3 cellular contexts compared by ENCODE assay signal in the genomic region with DNA sequence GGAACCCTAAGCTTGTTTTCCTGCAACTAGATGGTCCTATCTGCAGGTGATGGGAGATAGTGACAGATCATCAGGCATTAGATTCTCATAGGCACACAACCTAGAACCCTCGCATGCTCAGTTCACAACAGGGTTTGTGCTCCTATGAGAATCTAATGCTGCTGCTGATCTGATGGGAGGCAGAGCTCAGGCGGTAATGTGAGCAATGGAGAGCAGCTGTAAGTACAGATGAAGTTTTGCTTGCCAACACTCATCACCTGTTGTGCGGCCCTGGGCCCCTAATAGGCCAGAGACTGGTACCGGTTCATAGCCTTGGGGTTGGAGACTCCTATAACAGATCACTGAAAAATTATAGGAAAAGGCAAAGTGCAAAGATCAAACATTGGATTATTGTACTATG.
"Had no signal": no experiment of that assay in that cellular context is flagged by ENCODE, and none has a peak within 500 bp of the region (broad histone marks: within the 10 kb centered on the region; RNA-seq: fewer than 3 reads in every experiment).

No MANE protein-coding gene starts in this region.

- H3K4me3 ChIP-seq: GM12878 had no signal

- DNase-seq: GDM1, GF-D8 had no signal
